21 cellular contexts compared by ENCODE assay signal in the genomic region with DNA sequence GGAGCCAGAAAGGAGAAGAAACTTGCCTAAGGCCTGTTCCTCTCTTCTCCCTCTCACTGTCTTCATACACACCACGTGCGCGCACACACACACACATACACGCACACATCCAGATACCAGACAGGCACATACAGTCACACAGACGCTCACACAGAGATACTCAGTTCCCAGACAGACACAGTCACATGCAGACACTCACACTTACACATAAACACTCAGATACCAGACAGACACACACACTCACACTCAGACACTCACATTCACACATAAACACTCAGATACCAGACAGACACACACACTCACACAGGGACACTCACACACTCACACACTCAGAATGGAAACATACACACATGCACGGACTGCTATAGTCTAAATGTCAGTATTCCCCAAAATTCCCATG.
"Had no signal": no experiment of that assay in that cellular context is flagged by ENCODE, and none has a peak within 500 bp of the region (broad histone marks: within the 10 kb centered on the region; RNA-seq: fewer than 3 reads in every experiment).

No MANE protein-coding gene starts in this region.

- H3K4me1 ChIP-seq: SJSA1 had no signal

- H3K9me3 ChIP-seq: SJSA1 had no signal

- H3K36me3 ChIP-seq: SJSA1 had no signal

- H3K4me3 ChIP-seq: SJSA1, SK-N-MC had no signal

- DNase-seq: KBM-7, NCI-H1092, NCI-H1105 treated with DMSO at 0.1 percent for 48 hours, NCI-H1417 treated with DMSO at 0.1 percent for 48 hours, NCI-H146, NCI-H1694 treated with DMSO at 0.1 percent for 48 hours, NCI-H1930, NCI-H2081 treated with DMSO at 0.1 percent for 48 hours, NCI-H2171, NCI-H226, NCI-H446, NCI-H510A, NCI-H524 treated with DMSO at 0.1 percent for 48 hours, NCI-H69, NCI-H774, Right ventricle myocardium superior, RPMI8226, SIG-M5 had no signal

- H3K27ac ChIP-seq: HL-60, SJSA1, SK-N-MC had no signal
